ENCODE assay signal across 22 cellular contexts in the genomic region with DNA sequence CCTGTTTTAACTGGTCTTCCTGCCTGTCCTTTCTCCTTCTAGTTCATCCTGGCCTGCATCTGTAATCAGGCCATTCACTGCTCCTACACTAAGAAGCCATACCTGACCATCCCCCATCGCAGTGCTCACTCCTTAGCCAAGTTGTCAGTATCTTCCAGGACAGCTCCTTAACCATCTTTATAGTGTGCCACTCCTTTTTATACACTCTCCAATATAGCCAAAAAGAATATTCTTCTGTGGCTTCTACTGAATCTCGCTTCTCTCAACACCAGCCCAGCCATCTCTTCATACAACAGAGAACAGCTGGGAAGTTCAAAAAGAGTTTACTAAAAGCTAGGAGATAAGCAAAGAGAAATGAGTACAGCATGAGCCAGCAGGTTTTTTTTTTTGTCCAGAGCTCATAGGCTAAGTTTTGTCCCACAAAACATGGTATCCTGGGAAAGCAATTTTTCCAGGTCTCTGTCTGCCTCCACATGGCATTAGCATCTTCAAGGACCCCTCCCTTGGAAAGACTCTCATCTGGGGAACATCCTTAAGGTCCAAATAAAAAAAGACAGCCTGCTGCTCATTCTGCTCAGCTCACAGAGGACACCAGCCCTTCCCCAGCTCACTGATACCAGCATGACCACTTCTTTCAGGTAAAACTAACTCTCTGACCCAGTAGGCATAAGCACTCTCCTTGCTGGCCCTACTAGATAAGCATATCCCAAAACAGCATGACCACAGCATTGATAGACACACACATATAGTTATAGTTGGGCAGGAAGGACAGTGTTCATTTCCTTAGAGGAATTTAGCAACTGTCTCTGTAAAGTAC.
"Had no signal": no experiment of that assay in that cellular context is flagged by ENCODE, and none has a peak within 500 bp of the region (broad histone marks: within the 10 kb centered on the region; RNA-seq: fewer than 3 reads in every experiment).

No MANE protein-coding gene starts in this region.

- H3K4me3 Mint-ChIP-seq: activated CD4-positive, alpha-beta memory T cell treated with anti-CD3 and anti-CD28 coated beads, Interleukin-2, amount 10 ng/mL, durations not matched to agents 7 days and 5 days; activated CD8-positive, alpha-beta memory T cell treated with anti-CD3 and anti-CD28 coated beads, Interleukin-2, amount 10 ng/mL, durations not matched to agents 7 days and 5 days; endodermal cell; stimulated activated effector memory CD8-positive, alpha-beta T cell treated with anti-CD3 and anti-CD28 coated beads, Interleukin-12 subunit alpha, Interleukin-12 subunit beta, amount 100 ng/mL, for 72 hours; type B pancreatic cell had no signal

- H3K27me3 ChIP-seq: brain microvascular endothelial cell, colonic mucosa, gastrocnemius medialis, left lung, pancreas, right lobe of liver, stomach had no signal

- H3K27ac ChIP-seq: brain microvascular endothelial cell, colonic mucosa, gastrocnemius medialis, left lung, pancreas, right lobe of liver, stomach, WERI-Rb-1 had no signal

- H3K27me3 Mint-ChIP-seq: activated CD4-positive, alpha-beta memory T cell treated with anti-CD3 and anti-CD28 coated beads, Interleukin-2, amount 10 ng/mL, durations not matched to agents 7 days and 5 days; activated CD8-positive, alpha-beta memory T cell treated with anti-CD3 and anti-CD28 coated beads, Interleukin-2, amount 10 ng/mL, durations not matched to agents 7 days and 5 days; type B pancreatic cell had no signal

- H3K4me1 Mint-ChIP-seq: stimulated activated effector memory CD8-positive, alpha-beta T cell treated with anti-CD3 and anti-CD28 coated beads, Interleukin-12 subunit alpha, Interleukin-12 subunit beta, amount 100 ng/mL, for 72 hours had no signal

- DNase-seq: activated CD4-positive, alpha-beta memory T cell treated with anti-CD3 and anti-CD28 coated beads, Interleukin-2, amount 10 ng/mL, durations not matched to agents 7 days and 5 days; activated CD4-positive, alpha-beta T cell treated with anti-CD3 and anti-CD28 coated beads for 1 hour; activated CD8-positive, alpha-beta memory T cell treated with anti-CD3 and anti-CD28 coated beads, Interleukin-2, amount 10 ng/mL, durations not matched to agents 7 days and 5 days; activated naive CD4-positive, alpha-beta T cell treated with Interleukin-2 at 50 U/mL for 16 hours; anterior cingulate cortex; brain microvascular endothelial cell; central memory CD4-positive, alpha-beta T cell; colonic mucosa; endodermal cell; gastrocnemius medialis; head of caudate nucleus; kidney; left lung; mammary epithelial cell; pancreas; right lobe of liver; small intestine; stimulated activated CD4-positive, alpha-beta T cell treated with anti-CD3 and anti-CD28 coated beads, Interleukin-4, amount 100 ng/mL, for 24 hours; stomach; WERI-Rb-1 had no signal

- H3K27ac Mint-ChIP-seq: activated CD4-positive, alpha-beta memory T cell treated with anti-CD3 and anti-CD28 coated beads, Interleukin-2, amount 10 ng/mL, durations not matched to agents 7 days and 5 days; activated CD8-positive, alpha-beta memory T cell treated with anti-CD3 and anti-CD28 coated beads, Interleukin-2, amount 10 ng/mL, durations not matched to agents 7 days and 5 days; endodermal cell; stimulated activated effector memory CD8-positive, alpha-beta T cell treated with anti-CD3 and anti-CD28 coated beads, Interleukin-12 subunit alpha, Interleukin-12 subunit beta, amount 100 ng/mL, for 72 hours; type B pancreatic cell had no signal

- H3K4me1 ChIP-seq: colonic mucosa, gastrocnemius medialis, left lung, pancreas, right lobe of liver had no signal

- H3K4me3 ChIP-seq: colonic mucosa, gastrocnemius medialis, left lung, pancreas, right lobe of liver, stomach had no signal

- H3K9me3 Mint-ChIP-seq: activated CD4-positive, alpha-beta memory T cell treated with anti-CD3 and anti-CD28 coated beads, Interleukin-2, amount 10 ng/mL, durations not matched to agents 7 days and 5 days; endodermal cell; stimulated activated effector memory CD8-positive, alpha-beta T cell treated with anti-CD3 and anti-CD28 coated beads, Interleukin-12 subunit alpha, Interleukin-12 subunit beta, amount 100 ng/mL, for 72 hours; type B pancreatic cell had no signal

- ATAC-seq: activated CD8-positive, alpha-beta memory T cell treated with anti-CD3 and anti-CD28 coated beads, Interleukin-2, amount 10 ng/mL, durations not matched to agents 7 days and 5 days; gastrocnemius medialis; left lung; pancreas; right lobe of liver; stimulated activated effector memory CD8-positive, alpha-beta T cell treated with anti-CD3 and anti-CD28 coated beads, Interleukin-12 subunit alpha, Interleukin-12 subunit beta, amount 100 ng/mL, for 72 hours had no signal
